In genomic region chr6:133886104-133886503, GRCh38 we compare ENCODE assay signal across 21 cellular contexts. TPM values are rescaled to one million over a fixed set of nuclear protein-coding genes. Genes with fewer than 3 reads are reported as not detected.
DNase-seq lines count a peak whose midpoint lies in the region; ATAC-seq and TF ChIP-seq lines count a peak whose summit lies in the region.
"Had no signal": no experiment of that assay in that cellular context is flagged by ENCODE, and none has a peak within 500 bp of the region (broad histone marks: within the 10 kb centered on the region; RNA-seq: fewer than 3 reads in every experiment).

No MANE protein-coding gene starts in this region.

- in situ Hi-C loops in transverse colon (cut with MboI; ENCODE audit: low pct_ligation_motif_present in 1 of 4, low pct_unique_long_range_greater_than_20kb in 1 of 4, low sequenced_read_pairs in 3 of 4): no loop called here

- H3K4me3 ChIP-seq in MG63: peak overlapping the region; percentile 80; the same call in 1 of the 2 replicates
- no peak overlapping the region for H3K4me3 ChIP-seq in coronary artery
- H3K4me3 ChIP-seq in transverse colon: no peak overlapping the region
- H3K4me3 ChIP-seq: GM23338 had no signal

- no peak for TF ChIP-seq EP300 in transverse colon (IDR thresholded peaks at IDR 0.05; ENCODE audit: low read depth)

- peak; percentile 29 for DNase-seq in MG63
- no peak for DNase-seq in coronary artery (ENCODE audit: low spot score)
- DNase-seq in mesothelial cell of epicardium (ENCODE audit: low spot score in 2 of 2, unreplicated experiment in 2 of 2): no peak
- no peak for DNase-seq in transverse colon
- no peak for DNase-seq in activated naive CD4-positive, alpha-beta T cell treated with anti-CD3 and anti-CD28 coated beads, Interleukin-2, amount 10 ng/mL, durations not matched to agents 7 days and 5 days
- DNase-seq in stimulated activated naive CD4-positive, alpha-beta T cell treated with Interleukin-2 at 50 U/mL for 16 hours (lab: John Stamatoyannopoulos, UW): no peak
- DNase-seq: BE2C; CD4-positive, CD25-positive, alpha-beta regulatory T cell; GF-D8; KG1; NCI-H1417; NCI-H187; NCI-H2107; NCI-H510A treated with DMSO at 0.1 percent for 48 hours; NCI-H774 had no signal

- H3K36me3 Mint-ChIP-seq in mesothelial cell of epicardium: no peaks in the 10 kb centered on the region
- H3K36me3 Mint-ChIP-seq in activated naive CD4-positive, alpha-beta T cell treated with anti-CD3 and anti-CD28 coated beads, Interleukin-2, amount 10 ng/mL, durations not matched to agents 7 days and 5 days: no peaks in the 10 kb centered on the region
- H3K36me3 Mint-ChIP-seq: CD4-positive, CD25-positive, alpha-beta regulatory T cell had no signal

- H3K9me3 ChIP-seq in MG63 (no peaks in the 10 kb centered on the region), transverse colon (no peaks in the 10 kb centered on the region)
- H3K9me3 ChIP-seq: BE2C had no signal

- H3K4me1 ChIP-seq in transverse colon: peaks cover 0 to 9% (median 2%) of the 10 kb centered on the region in 4 donors
- H3K4me1 ChIP-seq: BE2C had no signal

- H3K36me3 ChIP-seq in MG63 (peaks cover 21% of the 10 kb centered on the region), transverse colon (no peaks in the 10 kb centered on the region)
- H3K36me3 ChIP-seq: BE2C had no signal

- CTCF ChIA-PET in activated naive CD4-positive, alpha-beta T cell treated with anti-CD3 and anti-CD28 coated beads, Interleukin-2, amount 10 ng/mL, durations not matched to agents 7 days and 5 days (lab: Charles Lee): no interaction called here

- no peaks in the 10 kb centered on the region for H3K9me3 Mint-ChIP-seq in mesothelial cell of epicardium
- no peaks in the 10 kb centered on the region for H3K9me3 Mint-ChIP-seq in activated naive CD4-positive, alpha-beta T cell treated with anti-CD3 and anti-CD28 coated beads, Interleukin-2, amount 10 ng/mL, durations not matched to agents 7 days and 5 days
- H3K9me3 Mint-ChIP-seq: CD4-positive, CD25-positive, alpha-beta regulatory T cell; GM23338 had no signal

- no peak overlapping the region for H3K4me3 Mint-ChIP-seq in mesothelial cell of epicardium
- no peak overlapping the region for H3K4me3 Mint-ChIP-seq in activated naive CD4-positive, alpha-beta T cell treated with anti-CD3 and anti-CD28 coated beads, Interleukin-2, amount 10 ng/mL, durations not matched to agents 7 days and 5 days
- H3K4me3 Mint-ChIP-seq: CD4-positive, CD25-positive, alpha-beta regulatory T cell; GM23338 had no signal

- 46 to 66% methylated on average over 2 of the region's 2 CpGs for WGBS in transverse colon (ENCODE audit: low coverage in 1 of 2), 2 donors

- peak overlapping the region; percentile 56 to 93 for H3K27ac ChIP-seq in coronary artery
- H3K27ac ChIP-seq in transverse colon: peak overlapping the region; percentile 81 to 85 (median 82)

- H3K27me3 ChIP-seq in MG63 (no peaks in the 10 kb centered on the region), transverse colon (peaks cover 67% of the 10 kb centered on the region)

- no peak for TF ChIP-seq CTCF in coronary artery (IDR thresholded peaks at IDR 0.05)
- TF ChIP-seq CTCF in mesothelial cell of epicardium (IDR thresholded peaks at IDR 0.05; ENCODE audit: unreplicated experiment): no peak
- TF ChIP-seq CTCF in transverse colon (IDR thresholded peaks at IDR 0.05): no peak

- peaks cover 35% of the 10 kb centered on the region for H3K4me1 Mint-ChIP-seq in mesothelial cell of epicardium
- H3K4me1 Mint-ChIP-seq in activated naive CD4-positive, alpha-beta T cell treated with anti-CD3 and anti-CD28 coated beads, Interleukin-2, amount 10 ng/mL, durations not matched to agents 7 days and 5 days: peaks cover 6% of the 10 kb centered on the region

- peaks cover 92% of the 10 kb centered on the region for H3K27me3 Mint-ChIP-seq in mesothelial cell of epicardium (ENCODE audit: low read depth)
- H3K27me3 Mint-ChIP-seq in activated naive CD4-positive, alpha-beta T cell treated with anti-CD3 and anti-CD28 coated beads, Interleukin-2, amount 10 ng/mL, durations not matched to agents 7 days and 5 days: peaks cover 52% of the 10 kb centered on the region

- intact Hi-C loops in transverse colon (cut with DNase I; ENCODE audit: low total_unique reads): no loop called here

- TF ChIP-seq POLR2A in transverse colon (IDR thresholded peaks at IDR 0.05): no peak

- peak overlapping the region; percentile 70 for H3K27ac Mint-ChIP-seq in mesothelial cell of epicardium
- no peak overlapping the region for H3K27ac Mint-ChIP-seq in activated naive CD4-positive, alpha-beta T cell treated with anti-CD3 and anti-CD28 coated beads, Interleukin-2, amount 10 ng/mL, durations not matched to agents 7 days and 5 days
- H3K27ac Mint-ChIP-seq: CD4-positive, CD25-positive, alpha-beta regulatory T cell; GM23338 had no signal

- no peak for ATAC-seq in GM21825 (IDR thresholded peaks at IDR 0.05; ENCODE audit: unreplicated experiment)
- ATAC-seq in HG03442 (IDR thresholded peaks at IDR 0.05; ENCODE audit: unreplicated experiment): no peak
- ATAC-seq: GM23338, HCT116, Right ventricle myocardium inferior had no signal

RNA-seq across cellular contexts. Expression of gene TCF21, which starts 2.8 kb away (rescaled TPM):
- 20.4 and 33.2 TPM in 2 replicates for total RNA-seq in MG63 (2014; rRNA removed; shearing (Covaris generic); ENCODE audit: low replicate concordance)
- total RNA-seq in mesothelial cell of epicardium: 4.7 to 5.3 TPM (median 5.0 TPM) in 3 replicates
- total RNA-seq in transverse colon: 10 to 100 TPM in 2 of 4 donors, 1 to 10 TPM in 2; 6.0 to 13.0 (median 8.9) TPM
- total RNA-seq: CD4-positive, CD25-positive, alpha-beta regulatory T cell; OCI-LY7 had no signal
